Comparison of ENCODE assay signal across 29 cellular contexts in the genomic region with DNA sequence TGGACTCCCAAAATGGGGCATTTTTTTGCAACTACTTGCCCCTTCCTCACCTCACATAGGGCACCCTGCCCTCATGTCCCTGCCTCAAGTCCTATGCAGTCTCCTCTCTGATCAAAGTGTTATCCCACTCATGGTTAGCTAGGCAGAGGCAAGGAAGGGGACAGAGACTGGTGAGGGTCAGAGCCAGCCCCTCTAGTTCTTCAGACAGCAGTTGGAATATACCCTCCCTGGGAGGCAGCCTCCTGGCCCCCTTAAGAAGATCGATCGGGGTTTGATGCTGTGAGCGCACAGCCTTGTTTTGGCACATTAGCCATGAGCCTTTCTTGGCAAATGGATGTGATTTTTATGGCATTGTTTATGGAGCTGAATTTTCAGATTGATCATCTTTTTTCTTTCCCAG.
"Had no signal": no experiment of that assay in that cellular context is flagged by ENCODE, and none has a peak within 500 bp of the region (broad histone marks: within the 10 kb centered on the region; RNA-seq: fewer than 3 reads in every experiment).

No MANE protein-coding gene starts in this region.

- H3K27me3 ChIP-seq: brain microvascular endothelial cell had no signal

- DNase-seq: activated B cell treated with CpG ODN at 0.5 μM for 24 hours; activated CD4-positive, alpha-beta memory T cell treated with anti-CD3 and anti-CD28 coated beads for 36 hours; activated CD4-positive, alpha-beta T cell treated with anti-CD3 and anti-CD28 coated beads for 48 hours; activated CD4-positive, alpha-beta T cell treated with anti-CD3 and anti-CD28 coated beads, Interleukin-2, amount 50 U/mL, for 1 hour; activated CD8-positive, alpha-beta T cell treated with anti-CD3 and anti-CD28 coated beads, Interleukin-2, amount 10 ng/mL, durations not matched to agents 7 days and 5 days; activated effector memory CD4-positive, alpha-beta T cell treated with Interleukin-2 at 50 U/mL for 16 hours; activated gamma-delta T cell treated with Interleukin-2 at 50 U/mL for 16 hours; activated naive CD4-positive, alpha-beta T cell treated with anti-CD3 and anti-CD28 coated beads, Interleukin-2, amount 50 U/mL, for 16 hours; activated naive CD4-positive, alpha-beta T cell treated with Interleukin-2 at 50 U/mL for 16 hours; activated T-cell treated with anti-CD3 and anti-CD28 coated beads, Interleukin-2, amount 50 U/mL, for 4 hours; amniotic stem cell; anterior cingulate cortex; brain microvascular endothelial cell; dorsolateral prefrontal cortex; effector CD4-positive, alpha-beta T cell; effector memory CD8-positive, alpha-beta T cell; foreskin fibroblast; T-helper 1 cell; T-helper 17 cell; T1000; WERI-Rb-1 had no signal

- H3K4me1 Mint-ChIP-seq: activated B cell treated with CpG ODN at 0.5 μM for 24 hours; activated T-helper 17 cell treated with anti-CD3 and anti-CD28 coated beads, Interleukin-2, amount 50 U/mL, for 72 hours; central memory CD8-positive, alpha-beta T cell; T-helper 17 cell had no signal

- H3K4me3 ChIP-seq: coronary artery, dorsolateral prefrontal cortex had no signal

- H3K36me3 Mint-ChIP-seq: activated CD4-positive, alpha-beta memory T cell treated with anti-CD3 and anti-CD28 coated beads for 36 hours; activated naive CD8-positive, alpha-beta T cell had no signal

- H3K27me3 Mint-ChIP-seq: activated B cell treated with CpG ODN at 0.5 μM for 24 hours; activated CD4-positive, alpha-beta memory T cell treated with anti-CD3 and anti-CD28 coated beads for 36 hours had no signal

- H3K27ac Mint-ChIP-seq: activated B cell treated with CpG ODN at 0.5 μM for 24 hours; activated CD4-positive, alpha-beta memory T cell treated with anti-CD3 and anti-CD28 coated beads for 36 hours; activated CD8-positive, alpha-beta T cell treated with anti-CD3 and anti-CD28 coated beads, Interleukin-2, amount 10 ng/mL, durations not matched to agents 7 days and 5 days; activated naive CD8-positive, alpha-beta T cell; activated T-helper 17 cell treated with anti-CD3 and anti-CD28 coated beads, Interleukin-2, amount 50 U/mL, for 72 hours; dendritic cell treated with granulocyte-macrophage colony-stimulating factor and Interleukin-4, amounts not matched to agents 40 ng/mL and 50 ng/mL, for 4 days; effector memory CD8-positive, alpha-beta T cell; T-helper 17 cell; T-helper 2 cell treated with Interferon-gamma antibody and Interleukin-4, amounts not matched to agents 5 μg/mL and 100 μg/mL, for 36 hours had no signal

- H3K36me3 ChIP-seq: brain microvascular endothelial cell, WERI-Rb-1 had no signal

- H3K27ac ChIP-seq: brain microvascular endothelial cell, coronary artery, dorsolateral prefrontal cortex, epithelial cell of prostate, WERI-Rb-1 had no signal

- ATAC-seq: activated CD4-positive, CD25-positive, alpha-beta regulatory T cell treated with anti-CD3 and anti-CD28 coated beads, Interleukin-2, amount 50 U/mL, for 24 hours; activated CD8-positive, alpha-beta T cell treated with anti-CD3 and anti-CD28 coated beads, Interleukin-2, amount 10 ng/mL, durations not matched to agents 7 days and 5 days; activated T-cell treated with anti-CD3 and anti-CD28 coated beads, Interleukin-2, amount 50 U/mL, for 4 hours; activated T-helper 17 cell treated with anti-CD3 and anti-CD28 coated beads, Interleukin-2, amount 50 U/mL, for 72 hours; effector memory CD8-positive, alpha-beta T cell; T-helper 17 cell had no signal

- H3K9me3 Mint-ChIP-seq: activated CD4-positive, alpha-beta memory T cell treated with anti-CD3 and anti-CD28 coated beads for 36 hours; T-helper 2 cell treated with Interferon-gamma antibody and Interleukin-4, amounts not matched to agents 5 μg/mL and 100 μg/mL, for 36 hours had no signal

- H3K4me3 Mint-ChIP-seq: activated B cell treated with CpG ODN at 0.5 μM for 24 hours; activated CD4-positive, alpha-beta memory T cell treated with anti-CD3 and anti-CD28 coated beads for 36 hours; activated CD8-positive, alpha-beta T cell treated with anti-CD3 and anti-CD28 coated beads, Interleukin-2, amount 10 ng/mL, durations not matched to agents 7 days and 5 days; activated naive CD8-positive, alpha-beta T cell; activated T-cell treated with anti-CD3 and anti-CD28 coated beads, Interleukin-2, amount 50 U/mL, for 4 hours; activated T-helper 17 cell treated with anti-CD3 and anti-CD28 coated beads, Interleukin-2, amount 50 U/mL, for 72 hours; central memory CD8-positive, alpha-beta T cell; dendritic cell treated with granulocyte-macrophage colony-stimulating factor and Interleukin-4, amounts not matched to agents 40 ng/mL and 50 ng/mL, for 4 days; effector memory CD8-positive, alpha-beta T cell; T-helper 17 cell; T-helper 2 cell treated with Interferon-gamma antibody and Interleukin-4, amounts not matched to agents 5 μg/mL and 100 μg/mL, for 36 hours had no signal
